ENCODE assay signal across 8 cellular contexts in genomic region chr7:140175221-140176218, GRCh38. TPM values are rescaled to one million over a fixed set of nuclear protein-coding genes. Genes with fewer than 3 reads are reported as not detected.
A peak's percentile ranks its signal among the peaks of the same experiment; 100 is the strongest.
DNase-seq lines count a peak whose midpoint lies in the region; ATAC-seq and TF ChIP-seq lines count a peak whose summit lies in the region.

No MANE protein-coding gene starts in this region.

- H3F3A ChIP-seq in smooth muscle cell (ENCODE audit: low read depth): peaks cover 3% of the 10 kb centered on the region

- DNase-seq in AG04450 (ENCODE audit: low read depth, low spot score) (peak; percentile 83), NCI-H2227 treated with DMSO at 0.1 percent for 48 hours (lab: John Stamatoyannopoulos, UW) (peak; percentile 98), WTC11 (ENCODE audit: low spot score) (peak; percentile 65), cardiac fibroblast (ENCODE audit: low read depth in 2 of 2) (peak; percentile 96 to 98), immature natural killer cell (peak; percentile 89 to 94 (median 90)), smooth muscle cell (lab: John Stamatoyannopoulos, UW; ENCODE audit: unreplicated experiment) (peak; percentile 73)

- peak overlapping the region; percentile 78 for H3K27ac Mint-ChIP-seq in WTC11
- H3K27ac Mint-ChIP-seq in immature natural killer cell: peak overlapping the region; percentile 84 to 95 (median 92)

- H3K4me1 Mint-ChIP-seq in WTC11 (peaks cover 26% of the 10 kb centered on the region), immature natural killer cell (peaks cover 37 to 60% of the 10 kb centered on the region in 2 donors)

- H4K20me1 ChIP-seq in smooth muscle cell (ENCODE audit: low read depth): peaks cover 40% of the 10 kb centered on the region

- H3K27ac ChIP-seq in AG04450 (ENCODE audit: low read depth, low read length) (peak overlapping the region; percentile 92), smooth muscle cell (ENCODE audit: low read depth) (peak overlapping the region; percentile 90)

- H3K4me1 ChIP-seq in smooth muscle cell (ENCODE audit: low read depth): no peaks in the 10 kb centered on the region

- H3K36me3 ChIP-seq in smooth muscle cell (ENCODE audit: low read depth): no peaks in the 10 kb centered on the region

- POLR2A ChIA-PET in AG04450 (lab: Yijun Ruan, JAX) (interaction anchor here (0.9 to 1.4 kb wide), 4 partner anchors 41 to 139 kb away, joined by 3 read pairs; no protein-coding TSS in a partner anchor), WTC11 (lab: Charles Lee) (interaction anchor here (0.5 kb wide), 1 partner anchor 146 kb away, joined by 3 read pairs; no protein-coding TSS in a partner anchor)

- peaks cover 8% of the 10 kb centered on the region; the same call in 1 of the 2 replicates for H3K9me3 Mint-ChIP-seq in WTC11
- no peaks in the 10 kb centered on the region for H3K9me3 Mint-ChIP-seq in immature natural killer cell

- peak overlapping the region; percentile 90 for H3K9ac ChIP-seq in smooth muscle cell (ENCODE audit: low read depth)

- H3K4me3 Mint-ChIP-seq in WTC11 (peak overlapping the region; percentile 82), immature natural killer cell (peak overlapping the region; percentile 62 to 90 (median 90))

- H3K27me3 Mint-ChIP-seq in WTC11 (ENCODE audit: low read depth): peaks cover 30% of the 10 kb centered on the region
- peaks cover 19 to 23% (median 22%) of the 10 kb centered on the region in 3 donors for H3K27me3 Mint-ChIP-seq in immature natural killer cell (ENCODE audit: low read depth in 3 of 3)

- CTCF ChIA-PET in AG04450 (lab: Charles Lee) (interaction anchor here (0.7 kb wide), 1 partner anchor 39 kb away, joined by 3 read pairs; no protein-coding TSS in a partner anchor), WTC11 (lab: Charles Lee) (interaction anchor here (0.6 to 3.4 kb wide), 4 partner anchors 55 to 179 kb away, joined by 3 to 15 read pairs (median 3); no protein-coding TSS in a partner anchor)

- peak overlapping the region; percentile 77 for H3K4me2 ChIP-seq in smooth muscle cell

- H3K36me3 Mint-ChIP-seq in WTC11 (peaks cover 6% of the 10 kb centered on the region), immature natural killer cell (no peaks in the 10 kb centered on the region)

- WGBS in smooth muscle cell (ENCODE audit: low lambda C conversion rate): 1% methylated on average over 83 of the region's 83 CpGs

- H3K4me3 ChIP-seq in AG04450 (ENCODE audit: low read depth, low read length) (peak overlapping the region; percentile 68), cardiac fibroblast (replicated peaks in 1 of 2; ENCODE audit: low read depth in 2 of 2, low read length in 2 of 2) (peak overlapping the region; percentile 53 to 68), smooth muscle cell (peak overlapping the region; percentile 71)

- H3K27me3 ChIP-seq in AG04450 (ENCODE audit: control insufficient read depth, insufficient read depth, low read length) (peaks cover 2% of the 10 kb centered on the region), smooth muscle cell (ENCODE audit: low read depth) (peaks cover under 1% of the 10 kb centered on the region)

- peak; percentile 80 for ATAC-seq in GM18870 (IDR thresholded peaks at IDR 0.05; ENCODE audit: unreplicated experiment)
- peak; percentile 58 for ATAC-seq in HG03175 (IDR thresholded peaks at IDR 0.05; ENCODE audit: unreplicated experiment)
- ATAC-seq in WTC11: peak; percentile 46

- peaks cover 41% of the 10 kb centered on the region for H3K79me2 ChIP-seq in smooth muscle cell (ENCODE audit: low read depth)

- TF ChIP-seq CTCF in AG04450 (IDR thresholded peaks at IDR 0.05; ENCODE audit: low read depth, low read length) (peak; percentile 87), WTC11 (IDR thresholded peaks at IDR 0.05) (peak; percentile 51; the same call in 1 of the 2 replicates), cardiac fibroblast (IDR thresholded peaks at IDR 0.05; ENCODE audit: low read depth, low read length) (peak; percentile 87), smooth muscle cell (IDR thresholded peaks at IDR 0.05; ENCODE audit: borderline replicate concordance, insufficient read depth, poor library complexity, severe bottlenecking) (peak; percentile 67)

- H3K9me3 ChIP-seq in AG04450 (ENCODE audit: control insufficient read depth, insufficient read depth, low read length) (no peaks in the 10 kb centered on the region; the same call in 1 of the 2 replicates), smooth muscle cell (replicated peaks; ENCODE audit: low read depth) (no peaks in the 10 kb centered on the region)

- H2AFZ ChIP-seq in smooth muscle cell (ENCODE audit: low read depth): peak overlapping the region; percentile 15

TF ChIP-seq in WTC11, 78 proteins besides CTCF, POLR2A, EP300 and RAD21:
- TF ChIP-seq ARID4B (CRISPR knock-in tag; IDR thresholded peaks at IDR 0.05; ENCODE audit: borderline replicate concordance): no peak
- peak; percentile 31; the same call in 1 of the 2 replicates for TF ChIP-seq HMGXB4 (CRISPR knock-in tag; IDR thresholded peaks at IDR 0.05)

RNA-seq across cellular contexts. Expression of gene KDM7A, which starts 1.3 kb away (rescaled TPM):
- polyA plus RNA-seq in AG04450 (2011; rRNA removed): 3.7 and 3.8 TPM in 2 replicates
- polyA minus RNA-seq in AG04450 (2011; rRNA and poly(A)+ RNA removed): 5.0 and 7.9 TPM in 2 replicates
- total RNA-seq in WTC11 (2021): 11.4 to 12.4 TPM (median 12.2 TPM) in 3 replicates
- polyA plus RNA-seq in immature natural killer cell: 1 to 10 TPM; 3.0 to 4.7 (median 4.5) TPM
- total RNA-seq in smooth muscle cell: 6.1 and 17.3 TPM in 2 replicates
- polyA plus RNA-seq in smooth muscle cell: 0.63 and 0.88 TPM in 2 replicates

Comparison
In these comparisons a context has a peak if more than half of its experiments do, and no peak if none do; other contexts are left out.
1. Peak in every context shown above with its lines: DNase-seq, ATAC-seq, H3K4me3 ChIP-seq and H3K27ac ChIP-seq.